Comparison of ENCODE assay signal across 33 cellular contexts in the genomic region with DNA sequence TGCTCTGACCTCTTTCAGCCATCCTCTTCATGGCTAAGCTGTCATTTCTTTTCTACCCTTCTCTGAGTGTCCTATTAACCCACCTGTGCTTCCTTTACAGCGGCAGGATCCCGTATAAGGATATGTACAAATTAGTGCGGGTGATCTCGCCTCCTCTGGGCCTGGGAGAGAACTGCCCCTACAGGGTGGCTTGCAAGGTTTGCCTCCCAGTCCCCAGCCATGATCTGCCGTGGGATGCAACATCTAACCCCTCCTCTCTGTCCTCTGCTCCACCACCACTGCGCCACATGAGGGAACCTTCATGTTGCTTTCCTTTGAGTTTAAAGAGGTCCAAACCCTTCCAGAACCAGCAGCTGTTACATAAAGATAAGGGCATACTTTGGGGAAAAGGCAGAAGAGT.
"Had no signal": no experiment of that assay in that cellular context is flagged by ENCODE, and none has a peak within 500 bp of the region (broad histone marks: within the 10 kb centered on the region; RNA-seq: fewer than 3 reads in every experiment).

No MANE protein-coding gene starts in this region.

- H3K36me3 Mint-ChIP-seq: activated CD8-positive, alpha-beta memory T cell treated with anti-CD3 and anti-CD28 coated beads, Interleukin-2, amount 10 ng/mL, durations not matched to agents 7 days and 5 days; activated naive CD4-positive, alpha-beta T cell treated with anti-CD3 and anti-CD28 coated beads, Interleukin-2, amount 10 ng/mL, durations not matched to agents 7 days and 5 days; activated naive CD8-positive, alpha-beta T cell had no signal

- H3K9me3 Mint-ChIP-seq: activated CD4-positive, alpha-beta memory T cell treated with anti-CD3 and anti-CD28 coated beads, Interleukin-2, amount 10 ng/mL, durations not matched to agents 7 days and 5 days; activated naive CD4-positive, alpha-beta T cell treated with anti-CD3 and anti-CD28 coated beads, Interleukin-2, amount 10 ng/mL, durations not matched to agents 7 days and 5 days; activated naive CD8-positive, alpha-beta T cell treated with anti-CD3 and anti-CD28 coated beads, Interleukin-2, amount 50 U/mL, for 24 hours; brain had no signal

- H3K4me3 ChIP-seq: PC-9 had no signal

- H3K27me3 Mint-ChIP-seq: activated CD8-positive, alpha-beta memory T cell treated with anti-CD3 and anti-CD28 coated beads, Interleukin-2, amount 10 ng/mL, durations not matched to agents 7 days and 5 days; activated naive CD8-positive, alpha-beta T cell; brain had no signal

- DNase-seq: activated CD4-positive, alpha-beta memory T cell treated with anti-CD3 and anti-CD28 coated beads, Interleukin-2, amount 10 ng/mL, durations not matched to agents 7 days and 5 days; activated CD4-positive, alpha-beta T cell treated with anti-CD3 and anti-CD28 coated beads for 1 hour; activated CD4-positive, alpha-beta T cell treated with anti-CD3 and anti-CD28 coated beads for 48 hours; activated CD4-positive, CD25-positive, alpha-beta regulatory T cell; activated CD8-positive, alpha-beta memory T cell treated with anti-CD3 and anti-CD28 coated beads for 24 hours; activated CD8-positive, alpha-beta memory T cell treated with anti-CD3 and anti-CD28 coated beads, Interleukin-2, amount 10 ng/mL, durations not matched to agents 7 days and 5 days; activated CD8-positive, alpha-beta memory T cell treated with anti-CD3 and anti-CD28 coated beads, Interleukin-2, amount 50 U/mL, for 48 hours; activated effector memory CD4-positive, alpha-beta T cell treated with Interleukin-2 at 50 U/mL for 16 hours; activated naive CD4-positive, alpha-beta T cell treated with anti-CD3 and anti-CD28 coated beads, Interleukin-2, amount 10 ng/mL, durations not matched to agents 7 days and 5 days; activated naive CD8-positive, alpha-beta T cell treated with anti-CD3 and anti-CD28 coated beads, Interleukin-2, amount 50 U/mL, for 24 hours; activated T-cell treated with anti-CD3 and anti-CD28 coated beads, Interleukin-2, amount 50 U/mL, for 48 hours; anterior cingulate cortex; cerebellar nuclear complex; Karpas-422; NCI-H1105; NCI-H1436; NCI-H2029 treated with DMSO at 0.1 percent for 48 hours; NCI-H2107; NCI-H226; NCI-H446 treated with DMSO at 0.1 percent for 48 hours; NK-92 treated with Interleukin-12 subunit alpha and Interleukin-12 subunit beta, amount 100 ng/mL, for 24 hours; PC-9; SIG-M5; T-helper 1 cell; T-helper 2 cell; T-helper 9 cell had no signal

- H3K4me2 ChIP-seq: PC-9 had no signal

- H3K4me3 Mint-ChIP-seq: activated CD4-positive, alpha-beta memory T cell treated with anti-CD3 and anti-CD28 coated beads, Interleukin-2, amount 10 ng/mL, durations not matched to agents 7 days and 5 days; activated CD8-positive, alpha-beta memory T cell treated with anti-CD3 and anti-CD28 coated beads, Interleukin-2, amount 10 ng/mL, durations not matched to agents 7 days and 5 days; activated naive CD4-positive, alpha-beta T cell treated with anti-CD3 and anti-CD28 coated beads, Interleukin-2, amount 10 ng/mL, durations not matched to agents 7 days and 5 days; activated naive CD8-positive, alpha-beta T cell; activated naive CD8-positive, alpha-beta T cell treated with anti-CD3 and anti-CD28 coated beads, Interleukin-2, amount 50 U/mL, for 24 hours; brain had no signal

- H3K27ac ChIP-seq: PC-9, RWPE1, VCaP had no signal

- H3K27ac Mint-ChIP-seq: activated CD4-positive, alpha-beta memory T cell treated with anti-CD3 and anti-CD28 coated beads, Interleukin-2, amount 10 ng/mL, durations not matched to agents 7 days and 5 days; activated CD8-positive, alpha-beta memory T cell treated with anti-CD3 and anti-CD28 coated beads, Interleukin-2, amount 10 ng/mL, durations not matched to agents 7 days and 5 days; activated naive CD4-positive, alpha-beta T cell treated with anti-CD3 and anti-CD28 coated beads, Interleukin-2, amount 10 ng/mL, durations not matched to agents 7 days and 5 days; activated naive CD8-positive, alpha-beta T cell; activated naive CD8-positive, alpha-beta T cell treated with anti-CD3 and anti-CD28 coated beads, Interleukin-2, amount 50 U/mL, for 24 hours had no signal

- FAIRE-seq: RCC 7860 had no signal

- H2AFZ ChIP-seq: PC-9 had no signal

- ATAC-seq: activated CD8-positive, alpha-beta memory T cell treated with anti-CD3 and anti-CD28 coated beads, Interleukin-2, amount 10 ng/mL, durations not matched to agents 7 days and 5 days; activated naive CD8-positive, alpha-beta T cell treated with anti-CD3 and anti-CD28 coated beads, Interleukin-2, amount 50 U/mL, for 24 hours; Right ventricle myocardium inferior; SK-N-SH treated with all-trans-retinoic acid at 6 μM for 48 hours had no signal

- H3K4me1 Mint-ChIP-seq: activated CD4-positive, alpha-beta memory T cell treated with anti-CD3 and anti-CD28 coated beads, Interleukin-2, amount 10 ng/mL, durations not matched to agents 7 days and 5 days; activated CD8-positive, alpha-beta memory T cell treated with anti-CD3 and anti-CD28 coated beads, Interleukin-2, amount 10 ng/mL, durations not matched to agents 7 days and 5 days; activated naive CD4-positive, alpha-beta T cell treated with anti-CD3 and anti-CD28 coated beads, Interleukin-2, amount 10 ng/mL, durations not matched to agents 7 days and 5 days; activated naive CD8-positive, alpha-beta T cell treated with anti-CD3 and anti-CD28 coated beads, Interleukin-2, amount 50 U/mL, for 24 hours had no signal
